Comparison of ENCODE assay signal across 19 cellular contexts in the genomic region with DNA sequence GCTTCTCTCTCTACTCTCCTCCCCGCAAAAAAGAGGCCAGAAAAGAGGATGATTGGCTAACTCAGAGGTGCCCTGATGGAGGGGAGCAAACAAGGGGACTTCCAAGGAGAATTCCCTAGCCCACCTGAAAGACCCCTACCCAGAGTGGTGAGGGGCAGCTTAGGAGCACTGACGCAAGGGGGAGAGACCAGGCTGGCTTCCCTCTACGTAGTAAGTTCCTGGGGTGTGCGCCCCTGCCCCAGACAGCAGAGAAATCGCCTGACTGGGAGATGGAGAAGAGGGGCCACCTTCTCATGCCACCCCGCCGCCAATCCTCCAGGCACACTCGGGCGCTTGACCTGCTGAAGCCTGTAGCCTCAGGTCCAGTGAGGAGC. TPM values are rescaled to one million over a fixed set of nuclear protein-coding genes. Genes with fewer than 3 reads are reported as not detected.
DNase-seq lines count a peak whose midpoint lies in the region; ATAC-seq and TF ChIP-seq lines count a peak whose summit lies in the region.
"Had no signal": no experiment of that assay in that cellular context is flagged by ENCODE, and none has a peak within 500 bp of the region (broad histone marks: within the 10 kb centered on the region; RNA-seq: fewer than 3 reads in every experiment).

No MANE protein-coding gene starts in this region.

- no CpG with 5 or more reads among the region's 9 CpGs for WGBS in mesendoderm (ENCODE audit: extremely low coverage, insufficient coverage, low lambda C conversion rate)

- no peaks in the 10 kb centered on the region for H3K36me3 ChIP-seq in ES-I3 (ENCODE audit: insufficient read depth, low read length)
- no peaks in the 10 kb centered on the region for H3K36me3 ChIP-seq in colonic mucosa
- H3K36me3 ChIP-seq in mesendoderm (ENCODE audit: control insufficient read depth, insufficient read depth, low read length): no peaks in the 10 kb centered on the region

- intact Hi-C loops in colonic mucosa (cut with DNase I): loop anchor here (5.0 kb wide), 1 partner anchor 82 kb away; no protein-coding TSS in a partner anchor

- no peaks in the 10 kb centered on the region; the same call in 1 of the 2 replicates for H3K4me1 ChIP-seq in ES-I3 (ENCODE audit: insufficient read depth, low read length)
- no peaks in the 10 kb centered on the region for H3K4me1 ChIP-seq in colonic mucosa
- H3K4me1 ChIP-seq in mesendoderm (ENCODE audit: control insufficient read depth, low read depth, low read length): no peaks in the 10 kb centered on the region

- peak overlapping the region; percentile 75 for H3K4me2 ChIP-seq in mesendoderm (ENCODE audit: low read length)

- H2AK5ac ChIP-seq in mesendoderm (ENCODE audit: low read length): no peak overlapping the region

- H3K9ac ChIP-seq in ES-I3 (ENCODE audit: low read depth, low read length): peak overlapping the region; percentile 53; the same call in 1 of the 2 replicates
- H3K9ac ChIP-seq in colonic mucosa (ENCODE audit: low read depth in 2 of 2, low read length in 2 of 2): peak overlapping the region in 1 of 2 donors; percentile 37
- peak overlapping the region; percentile 85 for H3K9ac ChIP-seq in mesendoderm (ENCODE audit: low read length)

- no peak for ATAC-seq in HG02642 (IDR thresholded peaks at IDR 0.05; ENCODE audit: poor library complexity, unreplicated experiment)
- ATAC-seq: activated CD4-positive, alpha-beta T cell treated with anti-CD3 and anti-CD28 coated beads for 36 hours had no signal

- H3K27me3 ChIP-seq in colonic mucosa (peaks cover 43% of the 10 kb centered on the region), mesendoderm (ENCODE audit: insufficient read depth, low read length, poor library complexity) (peaks cover 27% of the 10 kb centered on the region)

- no peak for TF ChIP-seq CTCF in colonic mucosa (IDR thresholded peaks at IDR 0.05)

- no peaks in the 10 kb centered on the region for H3K79me2 ChIP-seq in mesendoderm (ENCODE audit: control insufficient read depth, insufficient read depth, low read length)

- H2BK120ac ChIP-seq in mesendoderm (ENCODE audit: low read depth, low read length): no peak overlapping the region

- H3K4me3 ChIP-seq in colonic mucosa: peak overlapping the region; percentile 38
- H3K4me3 ChIP-seq in mesendoderm (ENCODE audit: low read length): peak overlapping the region; percentile 68
- H3K4me3 ChIP-seq in skin epidermis: peak overlapping the region in 5 of 7 experiments; percentile 8 to 45 (median 19)

- peak overlapping the region; percentile 33 for H3K18ac ChIP-seq in mesendoderm (ENCODE audit: low read length)

- H3K4ac ChIP-seq in mesendoderm (ENCODE audit: low read depth, low read length): no peak overlapping the region

- no peak overlapping the region for H4K8ac ChIP-seq in mesendoderm (ENCODE audit: low read depth, low read length)

- H3K27ac ChIP-seq in colonic mucosa (no peak overlapping the region), mesendoderm (ENCODE audit: low read depth, low read length) (no peak overlapping the region), skin epidermis (peak overlapping the region in 9 of 21 experiments; percentile 75 to 91 (median 81))
- H3K27ac ChIP-seq: HL-60 had no signal

- no peak overlapping the region for H3K23ac ChIP-seq in mesendoderm (ENCODE audit: low read length)

- peaks cover 11% of the 10 kb centered on the region; the same call in 1 of the 2 replicates for H3K9me3 ChIP-seq in ES-I3 (ENCODE audit: control insufficient read depth, insufficient read depth, low read length)
- no peaks in the 10 kb centered on the region for H3K9me3 ChIP-seq in colonic mucosa

- H3K56ac ChIP-seq in mesendoderm (ENCODE audit: low read length): peak overlapping the region; percentile 87

- no peaks in the 10 kb centered on the region for H3K79me1 ChIP-seq in mesendoderm (ENCODE audit: low read length)

- no peak overlapping the region for H2BK5ac ChIP-seq in mesendoderm (ENCODE audit: low read length)

- H4K5ac ChIP-seq in mesendoderm (ENCODE audit: low read length): no peak overlapping the region

- no peak overlapping the region for H2BK15ac ChIP-seq in mesendoderm (replicated peaks; ENCODE audit: low read depth)

- DNase-seq in colonic mucosa (no peak), mesendoderm (no peak), kidney glomerular epithelial cell (lab: John Stamatoyannopoulos, UW) (no peak), SW 1271 (lab: John Stamatoyannopoulos, UW) (no peak)
- DNase-seq in stimulated activated CD4-positive, alpha-beta T cell treated with anti-CD3 and anti-CD28 coated beads, Interleukin-4, amount 100 ng/mL, for 1 hour: no peak
- DNase-seq: activated naive CD8-positive, alpha-beta T cell treated with anti-CD3 and anti-CD28 coated beads, Interleukin-2, amount 10 ng/mL, durations not matched to agents 7 days and 5 days; activated T-cell treated with anti-CD3 and anti-CD28 coated beads for 4 hours; NCI-H187; NCI-H69; stimulated activated CD4-positive, alpha-beta T cell treated with anti-CD3 and anti-CD28 coated beads, Interleukin-2, amount 100 ng/mL, for 48 hours had no signal

RNA-seq across cellular contexts. Expression of a gene that starts 2.1 kb away (rescaled TPM):
- total RNA-seq in colonic mucosa: under 1 TPM; 0.16 to 0.35 TPM
- polyA plus RNA-seq in mesendoderm (2013, experiment 1 of 2): 1.6 TPM
- polyA plus RNA-seq in mesendoderm (2013, experiment 2 of 2): 1.6 TPM
- total RNA-seq: activated CD4-positive, alpha-beta T cell treated with anti-CD3 and anti-CD28 coated beads for 36 hours; activated naive CD8-positive, alpha-beta T cell treated with anti-CD3 and anti-CD28 coated beads, Interleukin-2, amount 10 ng/mL, durations not matched to agents 7 days and 5 days; LHCN-M2; pulmonary artery endothelial cell; RPMI7951 had no signal
- polyA plus RNA-seq: AG04450 had no signal
